8 cellular contexts compared by ENCODE assay signal in the genomic region with DNA sequence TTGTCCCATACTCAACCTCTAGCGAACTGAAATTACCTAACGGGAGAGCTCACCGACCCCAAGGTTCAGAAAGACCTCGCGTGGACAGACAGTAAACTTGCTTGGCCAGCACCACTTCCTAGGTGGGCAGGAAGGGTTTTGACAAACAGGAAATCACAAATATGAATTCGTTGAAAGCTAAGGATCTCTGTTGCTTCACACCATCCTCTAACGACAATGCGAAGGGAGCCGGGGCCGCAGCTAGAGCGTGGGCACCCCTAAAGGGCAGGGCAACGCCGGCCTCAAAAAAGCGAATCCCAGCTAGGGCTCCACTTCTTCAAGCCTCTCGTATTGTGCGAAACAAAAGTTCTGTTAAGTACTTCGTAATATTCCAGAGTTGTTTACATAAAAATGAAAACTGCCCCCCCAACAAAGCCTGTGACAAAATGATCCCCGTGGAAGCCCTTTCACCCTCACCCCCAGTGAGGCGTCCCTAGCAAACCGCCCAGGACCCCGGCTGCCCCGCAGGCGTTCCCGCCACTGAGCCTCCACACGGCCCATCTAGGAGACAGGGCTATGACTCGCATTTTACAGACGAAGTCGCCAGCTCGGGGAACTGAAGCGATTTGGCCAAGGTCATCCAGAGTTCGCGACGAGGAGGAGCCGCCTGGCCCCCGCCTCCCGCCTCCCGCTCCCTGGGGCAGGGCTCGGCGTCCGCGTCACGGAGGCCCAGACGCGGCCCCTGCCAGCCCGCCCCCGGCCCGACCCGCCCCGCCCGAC. TPM values are rescaled to one million over a fixed set of nuclear protein-coding genes. Genes with fewer than 3 reads are reported as not detected.
A peak's percentile ranks its signal among the peaks of the same experiment; 100 is the strongest.
DNase-seq lines count a peak whose midpoint lies in the region; ATAC-seq and TF ChIP-seq lines count a peak whose summit lies in the region.

No MANE protein-coding gene starts in this region.

- DNase-seq in SW 1271 (lab: John Stamatoyannopoulos, UW): peak; percentile 58 to 82
- peak; percentile 83 for DNase-seq in activated naive CD8-positive, alpha-beta T cell treated with anti-CD3 and anti-CD28 coated beads, Interleukin-2, amount 50 U/mL, for 24 hours
- DNase-seq in heart right ventricle: peak; percentile 88 to 89
- peak; percentile 98 for DNase-seq in posterior vena cava (ENCODE audit: low spot score)
- DNase-seq in upper lobe of left lung: peak; percentile 94 to 96

- no peaks in the 10 kb centered on the region for H3F3A ChIP-seq in DOHH2 (ENCODE audit: control insufficient read depth, insufficient read depth)

- peaks cover 24 to 29% (median 26%) of the 10 kb centered on the region in 3 donors for H3K4me1 Mint-ChIP-seq in IgD-negative memory B cell
- H3K4me1 Mint-ChIP-seq in activated naive CD8-positive, alpha-beta T cell treated with anti-CD3 and anti-CD28 coated beads, Interleukin-2, amount 50 U/mL, for 24 hours: peaks cover 38% of the 10 kb centered on the region

- ATAC-seq in GM21717 (IDR thresholded peaks at IDR 0.05; ENCODE audit: unreplicated experiment): peak; percentile 72
- peak; percentile 91 for ATAC-seq in activated naive CD8-positive, alpha-beta T cell treated with anti-CD3 and anti-CD28 coated beads, Interleukin-2, amount 50 U/mL, for 24 hours
- ATAC-seq in heart right ventricle: peak; percentile 91 to 95 (median 94)
- peak; percentile 95 to 96 for ATAC-seq in upper lobe of left lung (ENCODE audit: low FRiP score in 2 of 2)

- H3K27me3 ChIP-seq in DOHH2 (ENCODE audit: control insufficient read depth, low read length) (no peaks in the 10 kb centered on the region), heart right ventricle (no peaks in the 10 kb centered on the region), upper lobe of left lung (peaks cover 0 to 2% (median 0%) of the 10 kb centered on the region in 4 donors)

- peaks cover 44% of the 10 kb centered on the region for H3K79me2 ChIP-seq in DOHH2 (ENCODE audit: control insufficient read depth, low read length)

- intact Hi-C loops in heart right ventricle (cut with DNase I): loop anchor here in 5 of 10 donors (1.0 to 10.0 kb wide), 10 partner anchors 100 to 327 kb away; partner anchors contain the start of genes CNNM4 (in 5 of the 5), ARID5A (in 2 of the 5), LMAN2L (in 2 of the 5) and ANKRD39 (in 1 of the 5)
- intact Hi-C loops in posterior vena cava (cut with DNase I): no loop called here

- H3K4me3 ChIP-seq in DOHH2 (ENCODE audit: low read length): peak overlapping the region; percentile 80
- peak overlapping the region; percentile 60 to 90 (median 74) for H3K4me3 ChIP-seq in heart right ventricle
- H3K4me3 ChIP-seq in upper lobe of left lung: peak overlapping the region; percentile 56 to 67 (median 58)

- peaks cover 28% of the 10 kb centered on the region for H3K4me1 ChIP-seq in DOHH2 (ENCODE audit: control insufficient read depth, low read length)
- peaks cover 0 to 50% (median 38%) of the 10 kb centered on the region in 9 donors for H3K4me1 ChIP-seq in heart right ventricle
- H3K4me1 ChIP-seq in upper lobe of left lung: peaks cover 23 to 43% (median 33%) of the 10 kb centered on the region in 4 donors

- peaks cover 9% of the 10 kb centered on the region; the same call in 1 of the 2 replicates for H4K20me1 ChIP-seq in DOHH2 (ENCODE audit: control insufficient read depth, insufficient read depth, low read depth, low read length)

- TF ChIP-seq POLR2A in upper lobe of left lung (IDR thresholded peaks at IDR 0.05): peak in 1 of 4 donors; percentile 11

- peak overlapping the region; percentile 93 to 99 (median 96) for H3K4me3 Mint-ChIP-seq in IgD-negative memory B cell
- peak overlapping the region; percentile 89 for H3K4me3 Mint-ChIP-seq in activated naive CD8-positive, alpha-beta T cell treated with anti-CD3 and anti-CD28 coated beads, Interleukin-2, amount 50 U/mL, for 24 hours

- no peak for TF ChIP-seq EP300 in upper lobe of left lung (IDR thresholded peaks at IDR 0.05)

- no peaks in the 10 kb centered on the region for H3K9me2 ChIP-seq in DOHH2 (replicated peaks; ENCODE audit: control insufficient read depth, low read length)

- H3K9me3 Mint-ChIP-seq in IgD-negative memory B cell: no peaks in the 10 kb centered on the region
- no peaks in the 10 kb centered on the region for H3K9me3 Mint-ChIP-seq in activated naive CD8-positive, alpha-beta T cell treated with anti-CD3 and anti-CD28 coated beads, Interleukin-2, amount 50 U/mL, for 24 hours

- H3K4me2 ChIP-seq in DOHH2 (ENCODE audit: low read length): peak overlapping the region; percentile 61

- 0% methylated on average over 42 to 50 of the region's 50 CpGs for WGBS in heart right ventricle, 2 donors
- 0 to 1% methylated on average over 24 of the region's 50 CpGs for WGBS in upper lobe of left lung, 2 donors

- peak overlapping the region; percentile 91 to 94 (median 93) for H3K27ac Mint-ChIP-seq in IgD-negative memory B cell
- H3K27ac Mint-ChIP-seq in activated naive CD8-positive, alpha-beta T cell treated with anti-CD3 and anti-CD28 coated beads, Interleukin-2, amount 50 U/mL, for 24 hours: peak overlapping the region; percentile 89

- H3K27ac ChIP-seq in DOHH2 (ENCODE audit: low read depth, low read length): peak overlapping the region; percentile 11; the same call in 1 of the 2 replicates
- peak overlapping the region; percentile 88 to 98 (median 94) for H3K27ac ChIP-seq in heart right ventricle
- peak overlapping the region; percentile 95 to 97 (median 96) for H3K27ac ChIP-seq in upper lobe of left lung

- H3K36me3 ChIP-seq in DOHH2 (ENCODE audit: control insufficient read depth, low read length) (peaks cover 35% of the 10 kb centered on the region), heart right ventricle (peaks cover 0 to 37% (median 11%) of the 10 kb centered on the region in 9 donors), upper lobe of left lung (peaks cover 0 to 16% (median 7%) of the 10 kb centered on the region in 4 donors)

- H3K36me3 Mint-ChIP-seq in IgD-negative memory B cell: no peaks in the 10 kb centered on the region
- peaks cover 23% of the 10 kb centered on the region for H3K36me3 Mint-ChIP-seq in activated naive CD8-positive, alpha-beta T cell treated with anti-CD3 and anti-CD28 coated beads, Interleukin-2, amount 50 U/mL, for 24 hours (ENCODE audit: low read depth)

- TF ChIP-seq CTCF in DOHH2 (IDR thresholded peaks at IDR 0.05; ENCODE audit: low read depth, low read length, poor library complexity, severe bottlenecking): no peak
- TF ChIP-seq CTCF in heart right ventricle (IDR thresholded peaks at IDR 0.05): no peak
- no peak for TF ChIP-seq CTCF in upper lobe of left lung (IDR thresholded peaks at IDR 0.05)

- H3K27me3 Mint-ChIP-seq in IgD-negative memory B cell: no peaks in the 10 kb centered on the region
- peaks cover 4% of the 10 kb centered on the region for H3K27me3 Mint-ChIP-seq in activated naive CD8-positive, alpha-beta T cell treated with anti-CD3 and anti-CD28 coated beads, Interleukin-2, amount 50 U/mL, for 24 hours

- H3K9me3 ChIP-seq in DOHH2 (ENCODE audit: control insufficient read depth, insufficient read depth, low read length) (no peaks in the 10 kb centered on the region), heart right ventricle (no peaks in the 10 kb centered on the region), upper lobe of left lung (no peaks in the 10 kb centered on the region)

RNA-seq across cellular contexts. Expression of gene KANSL3, which starts 0.5 kb away (rescaled TPM):
- polyA plus RNA-seq in IgD-negative memory B cell (17.3 TPM), heart right ventricle (10 to 100 TPM; 12.5 to 21.8 TPM)
- total RNA-seq in heart right ventricle (10 to 100 TPM; 25.4 to 38.1 (median 31.7) TPM), posterior vena cava (10 to 100 TPM; 34.0 to 36.1 TPM), upper lobe of left lung (100 to 1,000 TPM in 1 of 6 donors, 10 to 100 TPM in 5; 41.3 to 133 (median 53.0) TPM)

RNA-seq across cellular contexts. Expression of gene FER1L5, which starts 5.0 kb away (rescaled TPM):
- polyA plus RNA-seq in IgD-negative memory B cell (not detected), heart right ventricle (under 1 TPM; 0.01 to 0.07 TPM)
- total RNA-seq in heart right ventricle (under 1 TPM in 5 of 10 donors, not detected in 5; 0.04 to 0.14 (median 0.07) TPM), posterior vena cava (under 1 TPM in 1 of 2 donors, not detected in 1; 0.05 TPM), upper lobe of left lung (1 to 10 TPM in 1 of 6 donors, under 1 TPM in 5; 0.15 to 5.2 (median 0.43) TPM)

Comparison
In these comparisons a context has a peak if more than half of its experiments do, and no peak if none do; other contexts are left out.
1. Peak in every context shown above with its lines: DNase-seq, ATAC-seq, H3K4me3 ChIP-seq and H3K27ac ChIP-seq.
2. H3K27ac ChIP-seq: peak in every context shown above with its lines; median percentile 96 in upper lobe of left lung; 94 in heart right ventricle; 11 in DOHH2.